In genomic region chr7:159197066-159197975, GRCh38 we compare ENCODE assay signal across 9 cellular contexts. TPM values are rescaled to one million over a fixed set of nuclear protein-coding genes. Genes with fewer than 3 reads are reported as not detected.
DNase-seq lines count a peak whose midpoint lies in the region; ATAC-seq and TF ChIP-seq lines count a peak whose summit lies in the region.
"Had no signal": no experiment of that assay in that cellular context is flagged by ENCODE, and none has a peak within 500 bp of the region (broad histone marks: within the 10 kb centered on the region; RNA-seq: fewer than 3 reads in every experiment).

No MANE protein-coding gene starts in this region.

- ATAC-seq in stimulated activated effector memory CD8-positive, alpha-beta T cell treated with anti-CD3 and anti-CD28 coated beads, Interleukin-12 subunit alpha, Interleukin-12 subunit beta, amount 100 ng/mL, for 72 hours: peak; percentile 94

- H3K27ac ChIP-seq in OCI-LY7 (ENCODE audit: low read depth, low read length, poor library complexity, severe bottlenecking): no peak overlapping the region
- no peak overlapping the region for H3K27ac ChIP-seq in colonic mucosa

- H3K9me3 ChIP-seq in OCI-LY7 (ENCODE audit: low read length) (no peaks in the 10 kb centered on the region), colonic mucosa (no peaks in the 10 kb centered on the region)

- H3K4me1 Mint-ChIP-seq in stimulated activated effector memory CD8-positive, alpha-beta T cell treated with anti-CD3 and anti-CD28 coated beads, Interleukin-12 subunit alpha, Interleukin-12 subunit beta, amount 100 ng/mL, for 72 hours: peaks cover 54% of the 10 kb centered on the region
- no peaks in the 10 kb centered on the region for H3K4me1 Mint-ChIP-seq in Calu3 (ENCODE audit: low read depth, unreplicated experiment)

- no peak overlapping the region for H3K9ac ChIP-seq in colonic mucosa (ENCODE audit: low read depth in 2 of 2, low read length in 2 of 2)

- no peaks in the 10 kb centered on the region for H3K9me3 Mint-ChIP-seq in stimulated activated effector memory CD8-positive, alpha-beta T cell treated with anti-CD3 and anti-CD28 coated beads, Interleukin-12 subunit alpha, Interleukin-12 subunit beta, amount 100 ng/mL, for 72 hours
- H3K9me3 Mint-ChIP-seq in Calu3 (ENCODE audit: low read depth, unreplicated experiment): peaks cover 9% of the 10 kb centered on the region

- H3K36me3 ChIP-seq in OCI-LY7 (ENCODE audit: insufficient read depth, low read length): no peaks in the 10 kb centered on the region
- no peaks in the 10 kb centered on the region for H3K36me3 ChIP-seq in colonic mucosa

- peaks cover 4% of the 10 kb centered on the region for H3K36me3 Mint-ChIP-seq in stimulated activated effector memory CD8-positive, alpha-beta T cell treated with anti-CD3 and anti-CD28 coated beads, Interleukin-12 subunit alpha, Interleukin-12 subunit beta, amount 100 ng/mL, for 72 hours
- no peaks in the 10 kb centered on the region for H3K36me3 Mint-ChIP-seq in Calu3 (ENCODE audit: insufficient read depth, unreplicated experiment)

- H2AFZ ChIP-seq in OCI-LY7 (ENCODE audit: low read length): peak overlapping the region; percentile 27; the same call in 1 of the 2 replicates

- BruUV-seq in OCI-LY7 (replicated peaks; lab: Mats Ljungman, UMichigan): no TSS peak
- BruUV-seq in Calu3 (replicated peaks; lab: Mats Ljungman, UMichigan): no TSS peak

- peak overlapping the region; percentile 93 for H3K27ac Mint-ChIP-seq in stimulated activated effector memory CD8-positive, alpha-beta T cell treated with anti-CD3 and anti-CD28 coated beads, Interleukin-12 subunit alpha, Interleukin-12 subunit beta, amount 100 ng/mL, for 72 hours
- no peak overlapping the region for H3K27ac Mint-ChIP-seq in Calu3 (ENCODE audit: unreplicated experiment)

- no peak overlapping the region for H3K4me2 ChIP-seq in OCI-LY7 (ENCODE audit: low read length)

- H4K20me1 ChIP-seq in OCI-LY7 (ENCODE audit: insufficient read depth, low read length): no peaks in the 10 kb centered on the region

- CTCF ChIA-PET in OCI-LY7 (lab: Charles Lee; ENCODE audit: unreplicated experiment): no interaction called here
- CTCF ChIA-PET in Calu3 (lab: Charles Lee): no interaction called here

- POLR2A ChIA-PET in OCI-LY7 (lab: Charles Lee): no interaction called here

- H3K4me3 Mint-ChIP-seq in stimulated activated effector memory CD8-positive, alpha-beta T cell treated with anti-CD3 and anti-CD28 coated beads, Interleukin-12 subunit alpha, Interleukin-12 subunit beta, amount 100 ng/mL, for 72 hours: peak overlapping the region; percentile 78
- no peak overlapping the region for H3K4me3 Mint-ChIP-seq in Calu3 (ENCODE audit: low read depth, unreplicated experiment)

- intact Hi-C loops in OCI-LY7 (cut with micrococcal nuclease; ENCODE audit: unreplicated experiment): no loop called here
- intact Hi-C loops in colonic mucosa (cut with DNase I): no loop called here
- intact Hi-C loops in Calu3 (cut with micrococcal nuclease; ENCODE audit: unreplicated experiment): no loop called here

- no peaks in the 10 kb centered on the region for H3K27me3 ChIP-seq in colonic mucosa

- no peaks in the 10 kb centered on the region for H3K27me3 Mint-ChIP-seq in Calu3 (ENCODE audit: unreplicated experiment)

- DNase-seq in DMS53 treated with DMSO at 0.1 percent for 48 hours (lab: John Stamatoyannopoulos, UW; ENCODE audit: unreplicated experiment) (peak; percentile 88), H4 (ENCODE audit: low spot score) (peak; percentile 54), OCI-LY7 (ENCODE audit: low spot score) (peak; percentile 11), colonic mucosa (peak; percentile 43), DMS79 (lab: John Stamatoyannopoulos, UW) (no peak), NCI-H2107 (lab: John Stamatoyannopoulos, UW) (no peak), Calu3 (no peak)
- DNase-seq in stimulated activated effector memory CD8-positive, alpha-beta T cell treated with anti-CD3 and anti-CD28 coated beads, Interleukin-12 subunit alpha, Interleukin-12 subunit beta, amount 100 ng/mL, for 72 hours (ENCODE audit: low spot score in 2 of 2): peak; percentile 17 to 67

- H3K4me3 ChIP-seq in OCI-LY7 (ENCODE audit: low read depth, low read length, poor library complexity, severe bottlenecking) (no peak overlapping the region), colonic mucosa (no peak overlapping the region)

- H3K4me1 ChIP-seq in OCI-LY7 (ENCODE audit: insufficient read depth, low read length, poor library complexity, severe bottlenecking) (no peaks in the 10 kb centered on the region), colonic mucosa (no peaks in the 10 kb centered on the region)

- H3K9me2 ChIP-seq in OCI-LY7 (ENCODE audit: insufficient read depth, low read length): no peaks in the 10 kb centered on the region

- no peaks in the 10 kb centered on the region for H3K79me2 ChIP-seq in OCI-LY7 (ENCODE audit: insufficient read depth, low read depth, low read length)

- no peak for TF ChIP-seq CTCF in OCI-LY7 (conservative IDR thresholded peaks at IDR 0.05; ENCODE audit: low read length)
- no peak for TF ChIP-seq CTCF in colonic mucosa (IDR thresholded peaks at IDR 0.05)
- no peak for TF ChIP-seq CTCF in Calu3 (IDR thresholded peaks at IDR 0.05; ENCODE audit: unreplicated experiment)

RNA-seq across cellular contexts. Expression of gene VIPR2, which starts 52.7 kb away (rescaled TPM):
- 0.68 and 0.77 TPM in 2 replicates for total RNA-seq in H4 (2014; rRNA removed; shearing (Covaris generic))
- not detected in 2 replicates for total RNA-seq in OCI-LY7 (2014; rRNA removed; shearing (Covaris generic))
- total RNA-seq in OCI-LY7 (2022) (not detected in 2 replicates), colonic mucosa (1 to 10 TPM in 1 of 2 donors, under 1 TPM in 1; 0.37 to 1.3 TPM), Calu3 (2022) (not detected in 2 replicates)
- total RNA-seq: dermis microvascular lymphatic vessel endothelial cell had no signal

Comparison
In these comparisons a context has a peak if more than half of its experiments do, and no peak if none do; other contexts are left out.
1. DNase-seq: peak in DMS53 treated with DMSO at 0.1 percent for 48 hours (single experiment), H4 (single experiment), OCI-LY7 (single experiment), colonic mucosa (single experiment) and stimulated activated effector memory CD8-positive, alpha-beta T cell treated with anti-CD3 and anti-CD28 coated beads, Interleukin-12 subunit alpha, Interleukin-12 subunit beta, amount 100 ng/mL, for 72 hours (2 of 2); none in DMS79 (single experiment), NCI-H2107 (single experiment) and Calu3 (single experiment).